8 cellular contexts compared by ENCODE assay signal in the genomic region with DNA sequence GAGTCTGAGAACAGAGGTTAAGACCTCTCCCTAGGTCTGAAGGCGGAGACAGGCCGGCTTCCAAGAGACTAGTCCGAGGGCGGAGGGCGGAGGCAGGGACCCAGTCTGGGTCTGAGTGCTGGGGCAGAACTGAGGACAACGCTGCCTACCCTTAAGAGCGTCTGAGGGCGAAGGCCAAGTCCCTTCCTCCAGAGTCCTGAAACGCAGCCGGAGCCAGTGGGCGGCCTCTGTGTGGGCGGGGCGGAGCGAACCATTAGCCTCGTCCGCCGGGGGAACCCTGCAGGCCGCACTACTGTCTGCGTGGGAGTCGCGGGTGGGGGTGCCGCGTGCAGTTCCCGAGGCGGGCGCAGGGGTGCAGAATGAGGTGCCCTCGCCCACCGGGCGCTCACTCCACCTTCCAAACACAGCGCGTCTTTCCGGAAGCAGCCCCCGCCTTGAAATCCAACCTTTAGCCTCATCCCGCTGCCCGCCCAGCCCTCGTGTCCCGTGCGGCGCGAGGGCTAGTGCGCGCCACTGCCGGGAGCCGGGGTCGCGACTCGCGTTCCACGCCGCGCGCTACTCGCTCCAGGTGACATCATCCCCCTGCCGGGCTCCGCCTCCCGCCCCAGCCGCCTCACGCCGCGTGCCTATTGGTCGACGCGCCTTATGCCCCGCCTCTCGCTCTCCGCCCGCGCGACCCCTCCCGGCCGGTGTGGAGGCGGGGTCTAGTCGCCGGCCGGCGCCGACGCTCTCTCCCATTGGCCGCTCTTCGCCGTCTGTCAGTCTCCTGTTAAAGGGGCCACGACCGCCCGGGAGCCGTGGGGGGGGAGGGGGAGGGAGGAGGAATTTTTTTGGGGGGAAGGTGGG. TPM values are rescaled to one million over a fixed set of nuclear protein-coding genes. Genes with fewer than 3 reads are reported as not detected.
DNase-seq lines count a peak whose midpoint lies in the region; ATAC-seq and TF ChIP-seq lines count a peak whose summit lies in the region.

A gene with protein sequence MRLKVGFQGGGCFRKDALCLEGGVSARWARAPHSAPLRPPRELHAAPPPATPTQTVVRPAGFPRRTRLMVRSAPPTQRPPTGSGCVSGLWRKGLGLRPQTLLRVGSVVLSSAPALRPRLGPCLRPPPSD (minus strand): TSS at position 579 of the 846 bp plus-strand sequence. CDS start 121 bp downstream, at position 458.

- H3K4me1 Mint-ChIP-seq in activated naive CD8-positive, alpha-beta T cell treated with anti-CD3 and anti-CD28 coated beads, Interleukin-2, amount 10 ng/mL, durations not matched to agents 7 days and 5 days: peaks cover 16% of the 10 kb centered on the region

- peak within 1 kb of the TSS; percentile 20 for H2BK12ac ChIP-seq in trophoblast cell (ENCODE audit: low read length)

- POLR2A ChIA-PET in activated naive CD8-positive, alpha-beta T cell treated with anti-CD3 and anti-CD28 coated beads, Interleukin-2, amount 10 ng/mL, durations not matched to agents 7 days and 5 days (lab: Charles Lee): interaction anchor here (1.0 kb wide), 1 partner anchor 8 kb away, joined by 4 read pairs; no protein-coding TSS in a partner anchor

- peak within 1 kb of the TSS; percentile 71 for H3K9ac ChIP-seq in trophoblast cell (ENCODE audit: low read length)

- H3K36me3 Mint-ChIP-seq in activated naive CD8-positive, alpha-beta T cell treated with anti-CD3 and anti-CD28 coated beads, Interleukin-2, amount 10 ng/mL, durations not matched to agents 7 days and 5 days: peaks cover 4% of the 10 kb centered on the region

- TF ChIP-seq CTCF in GM12872 (IDR thresholded peaks at IDR 0.05; ENCODE audit: insufficient read depth, low read depth, low read length) (peak; percentile 33), tibial nerve (IDR thresholded peaks at IDR 0.05) (peak in 4 of 5 experiments; percentile 5 to 70 (median 41))

- H2AFZ ChIP-seq in trophoblast cell (ENCODE audit: insufficient read depth, low read length, poor library complexity): peak within 1 kb of the TSS; percentile 80

- H3K4me1 ChIP-seq in trophoblast cell (ENCODE audit: control insufficient read depth in 1 of 2, insufficient read depth in 2 of 2, low read length in 2 of 2): peaks cover 12 to 21% of the 10 kb centered on the region in 2 experiments
- peaks cover 0 to 49% (median 23%) of the 10 kb centered on the region in 4 donors for H3K4me1 ChIP-seq in tibial nerve

- peak within 1 kb of the TSS; percentile 94 for H3K18ac ChIP-seq in trophoblast cell (ENCODE audit: low read length)

- TF ChIP-seq POLR2A in tibial nerve (IDR thresholded peaks at IDR 0.05): peak; percentile 21 to 75

- H3K4me3 ChIP-seq in trophoblast cell (ENCODE audit: low read depth, low read length): peak within 1 kb of the TSS; percentile 64
- peak within 1 kb of the TSS; percentile 33 to 76 (median 62) for H3K4me3 ChIP-seq in tibial nerve

- H3K27me3 Mint-ChIP-seq in activated naive CD8-positive, alpha-beta T cell treated with anti-CD3 and anti-CD28 coated beads, Interleukin-2, amount 10 ng/mL, durations not matched to agents 7 days and 5 days: peaks cover 22% of the 10 kb centered on the region

- peak within 1 kb of the TSS; percentile 98 for H3K14ac ChIP-seq in trophoblast cell (ENCODE audit: low read length)

- H3K9me3 ChIP-seq in trophoblast cell (ENCODE audit: insufficient read depth, low read depth, low read length) (peaks cover under 1% of the 10 kb centered on the region), tibial nerve (no peaks in the 10 kb centered on the region)

- H3K27me3 ChIP-seq in trophoblast cell (ENCODE audit: insufficient read depth, low read length): peaks cover 3% of the 10 kb centered on the region
- peaks cover 0 to 3% of the 10 kb centered on the region in 2 donors for H3K27me3 ChIP-seq in tibial nerve

- peak; percentile 45 to 89 for TF ChIP-seq EP300 in tibial nerve (IDR thresholded peaks at IDR 0.05)

- no peak within 1 kb of the TSS for H3K23ac ChIP-seq in trophoblast cell (ENCODE audit: low read length)

- H3K27ac Mint-ChIP-seq in activated naive CD8-positive, alpha-beta T cell treated with anti-CD3 and anti-CD28 coated beads, Interleukin-2, amount 10 ng/mL, durations not matched to agents 7 days and 5 days: peak within 1 kb of the TSS; percentile 87

- H3K9me3 Mint-ChIP-seq in activated naive CD8-positive, alpha-beta T cell treated with anti-CD3 and anti-CD28 coated beads, Interleukin-2, amount 10 ng/mL, durations not matched to agents 7 days and 5 days: no peaks in the 10 kb centered on the region

- H3K79me2 ChIP-seq in trophoblast cell (ENCODE audit: control insufficient read depth, insufficient read depth, low read length, poor library complexity): peaks cover 7% of the 10 kb centered on the region

- peak within 1 kb of the TSS; percentile 79 for H3K27ac ChIP-seq in trophoblast cell (ENCODE audit: low read depth, low read length)
- H3K27ac ChIP-seq in tibial nerve: peak within 1 kb of the TSS; percentile 85 to 98 (median 90)

- peak within 1 kb of the TSS; percentile 89 for H4K12ac ChIP-seq in trophoblast cell (ENCODE audit: low read depth, low read length)

- peak within 1 kb of the TSS; percentile 91 for H3K4me2 ChIP-seq in trophoblast cell (ENCODE audit: low read length)

- H3K36me3 ChIP-seq in trophoblast cell (ENCODE audit: control insufficient read depth in 1 of 2, insufficient read depth in 2 of 2, low read length in 2 of 2): peaks cover 2 to 6% of the 10 kb centered on the region in 2 experiments
- H3K36me3 ChIP-seq in tibial nerve: peaks cover 0 to 3% (median 0%) of the 10 kb centered on the region in 3 donors

- H2BK120ac ChIP-seq in trophoblast cell (ENCODE audit: insufficient read depth, low read length, poor library complexity): peak within 1 kb of the TSS; percentile 94

- H3K4me3 Mint-ChIP-seq in activated naive CD8-positive, alpha-beta T cell treated with anti-CD3 and anti-CD28 coated beads, Interleukin-2, amount 10 ng/mL, durations not matched to agents 7 days and 5 days: peak within 1 kb of the TSS; percentile 86

- H3K79me1 ChIP-seq in trophoblast cell (ENCODE audit: low read length): peaks cover 13% of the 10 kb centered on the region

- peak within 1 kb of the TSS; percentile 93 for H2BK5ac ChIP-seq in trophoblast cell (ENCODE audit: low read depth, low read length, poor library complexity)

- peak within 1 kb of the TSS; percentile 96 for H4K91ac ChIP-seq in trophoblast cell (ENCODE audit: low read depth, low read length)

- peak within 1 kb of the TSS; percentile 92 for H4K8ac ChIP-seq in trophoblast cell (ENCODE audit: low read depth, low read length)

- H3K4ac ChIP-seq in trophoblast cell (ENCODE audit: low read depth, low read length): peak within 1 kb of the TSS; percentile 75

- no CpG with 5 or more reads among the region's 85 CpGs for WGBS in trophoblast cell (ENCODE audit: extremely low coverage, insufficient coverage, insufficient read length)
- WGBS in tibial nerve, 2 donors: 0 to 1% methylated on average over 36 to 55 of the region's 85 CpGs

- intact Hi-C loops in Right ventricle myocardium superior (cut with DNase I): no loop called here

- ATAC-seq in HG02642 (IDR thresholded peaks at IDR 0.05; ENCODE audit: poor library complexity, unreplicated experiment): peak; percentile 83
- peak; percentile 79 for ATAC-seq in activated naive CD8-positive, alpha-beta T cell treated with anti-CD3 and anti-CD28 coated beads, Interleukin-2, amount 10 ng/mL, durations not matched to agents 7 days and 5 days (ENCODE audit: low read depth)
- peak; percentile 93 for ATAC-seq in Right ventricle myocardium superior (ENCODE audit: poor library complexity)

- DNase-seq in NCI-H1105 (lab: John Stamatoyannopoulos, UW) (peak; percentile 88), SKM-1 treated with dmso at 0.1 percent for 144 hours (lab: John Stamatoyannopoulos, UW; ENCODE audit: unreplicated experiment) (peak; percentile 76), Right ventricle myocardium superior (peak; percentile 97), trophoblast cell (peak; percentile 87 to 96), tibial nerve (ENCODE audit: low spot score in 2 of 2) (peak; percentile 85 to 88)
- peak; percentile 98 for DNase-seq in activated naive CD8-positive, alpha-beta T cell treated with anti-CD3 and anti-CD28 coated beads, Interleukin-2, amount 10 ng/mL, durations not matched to agents 7 days and 5 days

- H2AK5ac ChIP-seq in trophoblast cell (ENCODE audit: low read length): peak within 1 kb of the TSS; percentile 32

RNA-seq across cellular contexts. Expression of the gene that starts here (rescaled TPM):
- total RNA-seq in activated naive CD8-positive, alpha-beta T cell treated with anti-CD3 and anti-CD28 coated beads, Interleukin-2, amount 10 ng/mL, durations not matched to agents 7 days and 5 days: 1 to 10 TPM; 1.3 to 1.7 TPM
- 1.3 TPM for total RNA-seq in Right ventricle myocardium superior
- 2.0 and 2.7 TPM in 2 replicates for polyA plus RNA-seq in trophoblast cell (2013)
- total RNA-seq in tibial nerve: 1 to 10 TPM in 3 of 4 donors, not detected in 1; 1.0 to 7.8 (median 5.0) TPM

Comparison
In these comparisons a context has a peak if more than half of its experiments do, and no peak if none do; other contexts are left out.
1. Peak in every context shown above with its lines: DNase-seq, ATAC-seq, H3K4me3 ChIP-seq and H3K27ac ChIP-seq.